16 cellular contexts compared by ENCODE assay signal in genomic region chr2:240675354-240675753, GRCh38. TPM values are rescaled to one million over a fixed set of nuclear protein-coding genes. Genes with fewer than 3 reads are reported as not detected.
A peak's percentile ranks its signal among the peaks of the same experiment; 100 is the strongest.
DNase-seq lines count a peak whose midpoint lies in the region; ATAC-seq, FAIRE-seq and TF ChIP-seq lines count a peak whose summit lies in the region.
"Not testable (repeated sequence)": the region's sequence is repeated elsewhere in the genome, so short reads cannot be mapped to it uniquely, and the experiment has no call there.
"Had no signal": no experiment of that assay in that cellular context is flagged by ENCODE, and none has a peak within 500 bp of the region (broad histone marks: within the 10 kb centered on the region; RNA-seq: fewer than 3 reads in every experiment).

No MANE protein-coding gene starts in this region.

- H3K79me2 ChIP-seq in H1 (ENCODE audit: control insufficient read depth in 1 of 2, insufficient read depth in 2 of 2, low read length in 2 of 2); HepG2 (ENCODE audit: insufficient read depth, low read length): not testable (repeated sequence)

- not testable (repeated sequence) for H3K56ac ChIP-seq in IMR-90 (ENCODE audit: extremely low read depth, insufficient read depth, low read length); H1 (replicated peaks; ENCODE audit: insufficient read length, low read depth, low read length)

- not testable (repeated sequence) for H4K91ac ChIP-seq in IMR-90 (ENCODE audit: insufficient read depth, low read depth, low read length); H1 (replicated peaks; ENCODE audit: insufficient read length, low read length)

- not testable (repeated sequence) for H4K20me1 ChIP-seq in IMR-90 (ENCODE audit: insufficient read depth, low read length); H1 (replicated peaks in 1 of 2; ENCODE audit: control insufficient read depth in 1 of 2, insufficient read depth in 2 of 2, low read length in 2 of 2); HepG2 (ENCODE audit: insufficient read depth, low read length)

- in situ Hi-C loops in IMR-90 (cut with MboI; ENCODE audit: low sequenced_read_pairs); HepG2 (cut with HindIII; ENCODE audit: extremely low pct_ligation_motif_present, low pct_unique_long_range_greater_than_20kb): not testable (repeated sequence)

- not testable (repeated sequence) for H3K23ac ChIP-seq in IMR-90 (ENCODE audit: low read depth, low read length); H1 (ENCODE audit: insufficient read length)

- not testable (repeated sequence) for H3K9me3 Mint-ChIP-seq in activated CD4-positive, alpha-beta T cell treated with anti-CD3 and anti-CD28 coated beads for 36 hours (ENCODE audit: low read depth)

- not testable (repeated sequence) for BruUV-seq in IMR-90 (replicated peaks; lab: Mats Ljungman, UMichigan); HepG2 (replicated peaks; lab: Mats Ljungman, UMichigan)

- H3K14ac ChIP-seq in IMR-90 (replicated peaks; ENCODE audit: low read depth, low read length); H1 (ENCODE audit: insufficient read length): not testable (repeated sequence)

- not testable (repeated sequence) for H4K5ac ChIP-seq in IMR-90 (ENCODE audit: low read depth, low read length); H1 (ENCODE audit: insufficient read length, low read depth, low read length)

- not testable (repeated sequence) for H3K4me2 ChIP-seq in IMR-90 (ENCODE audit: low read depth, low read length); H1 (ENCODE audit: insufficient read depth in 1 of 2, low read depth in 2 of 2, low read length in 2 of 2); HepG2 (ENCODE audit: low read depth, low read length)

- not testable (repeated sequence) for H3K79me1 ChIP-seq in IMR-90 (ENCODE audit: low read depth in 1 of 2, low read length in 2 of 2); H1 (ENCODE audit: low read depth, low read length)

- FAIRE-seq in G401.6 (lab: Jason Lieb, UNC) = peak; percentile 84
- FAIRE-seq in H1 (lab: Jason Lieb, UNC) = peak; percentile 96
- peak; percentile 43 for FAIRE-seq in HepG2 (lab: Jason Lieb, UNC)
- peak; percentile 40 for FAIRE-seq in urothelium cell line (lab: Jason Lieb, UNC)

- not testable (repeated sequence) for TF ChIP-seq POLR2A in IMR-90 (IDR thresholded peaks at IDR 0.05; ENCODE audit: low read depth, low read length); H1 (IDR thresholded peaks at IDR 0.05; ENCODE audit: control extremely low read depth in 1 of 2, low read depth in 2 of 2, low read length in 2 of 2); HepG2 (IDR thresholded peaks at IDR 0.05; ENCODE audit: insufficient read depth in 1 of 2, low read depth in 2 of 2, low read length in 2 of 2)

- peaks cover 12% of the 10 kb centered on the region for H3K27me3 Mint-ChIP-seq in activated CD4-positive, alpha-beta T cell treated with anti-CD3 and anti-CD28 coated beads for 36 hours

- H2BK20ac ChIP-seq in IMR-90 (ENCODE audit: low read depth, low read length); H1 (ENCODE audit: low read length): not testable (repeated sequence)

- H3K4me1 Mint-ChIP-seq in activated CD4-positive, alpha-beta T cell treated with anti-CD3 and anti-CD28 coated beads for 36 hours = not testable (repeated sequence)

- not testable (repeated sequence) for H3K9me3 ChIP-seq in IMR-90 (ENCODE audit: control insufficient read depth, insufficient read depth, low read length); H1 (ENCODE audit: insufficient read depth in 2 of 2, low read depth in 1 of 2, low read length in 1 of 2); heart right ventricle; HepG2 (ENCODE audit: low read length)

- H3K4ac ChIP-seq in IMR-90 (ENCODE audit: low read depth, low read length); H1 (replicated peaks; ENCODE audit: insufficient read length, low read depth, low read length): not testable (repeated sequence)

- not testable (repeated sequence) for H3K36me3 Mint-ChIP-seq in activated CD4-positive, alpha-beta T cell treated with anti-CD3 and anti-CD28 coated beads for 36 hours (ENCODE audit: low read depth)

- dilution Hi-C loops in IMR-90 (cut with HindIII; ENCODE audit: low sequenced_read_pairs, unreplicated experiment) = not testable (repeated sequence)

- not testable (repeated sequence) for H2BK15ac ChIP-seq in IMR-90 (ENCODE audit: low read depth, low read length); H1 (ENCODE audit: low read length)

- not testable (repeated sequence) for H2AK5ac ChIP-seq in IMR-90 (ENCODE audit: low read depth, low read length); H1 (ENCODE audit: low read depth, low read length)

- CTCF ChIA-PET in IMR-90 (lab: Yijun Ruan, JAX); activated CD4-positive, alpha-beta T cell treated with anti-CD3 and anti-CD28 coated beads for 36 hours (lab: Charles Lee); HepG2 (lab: Yijun Ruan, JAX; ENCODE audit: low intra/inter-chr PET ratio, low total read pairs): not testable (repeated sequence)
- CTCF ChIA-PET in H1 (lab: Charles Lee; ENCODE audit: partially characterized antibody) = interaction anchor here (0.9 kb wide), 1 partner anchor 13 kb away, joined by 3 read pairs; no protein-coding TSS in a partner anchor

- H3K27me3 ChIP-seq in IMR-90 (ENCODE audit: control insufficient read depth, insufficient read depth, low read length) = peaks cover 21% of the 10 kb centered on the region
- not testable (repeated sequence) for H3K27me3 ChIP-seq in H1 (replicated peaks in 1 of 4; ENCODE audit: control insufficient read depth in 3 of 4, extremely low read depth in 1 of 4, insufficient read depth in 3 of 4, low read length in 3 of 4)
- H3K27me3 ChIP-seq in heart right ventricle = peaks cover 0 to 41% (median 25%) of the 10 kb centered on the region in 7 donors
- peaks cover 6 to 38% of the 10 kb centered on the region in 2 experiments for H3K27me3 ChIP-seq in HepG2 (ENCODE audit: control insufficient read depth in 1 of 2, insufficient read depth in 2 of 2, low read length in 2 of 2)

- H3K27ac ChIP-seq in IMR-90 (ENCODE audit: insufficient read depth, low read length); H1 (ENCODE audit: low read depth, low read length); heart right ventricle; HepG2 (ENCODE audit: extremely low read length, insufficient read depth, low read length): not testable (repeated sequence)

- no CpG with 5 or more reads among the region's 23 CpGs for WGBS in IMR-90 (ENCODE audit: extremely low coverage in 2 of 2, insufficient read length in 1 of 2), 2 experiments
- WGBS in H1 (ENCODE audit: extremely low coverage in 1 of 2, insufficient coverage in 1 of 2, insufficient read length in 1 of 2, insufficient replicate concordance in 2 of 2, low coverage in 1 of 2, low lambda C conversion rate in 2 of 2, missing lambda C conversion rate in 1 of 2), 2 experiments = no CpG with 5 or more reads among the region's 23 CpGs
- no CpG with 5 or more reads among the region's 23 CpGs for WGBS in heart right ventricle, 2 donors
- WGBS in HepG2 (ENCODE audit: low lambda C conversion rate) = no CpG with 5 or more reads among the region's 23 CpGs

- intact Hi-C loops in IMR-90 (cut with micrococcal nuclease); activated CD4-positive, alpha-beta T cell treated with anti-CD3 and anti-CD28 coated beads for 36 hours (cut with DNase I, micrococcal nuclease); heart right ventricle (cut with DNase I); HepG2 (cut with micrococcal nuclease; ENCODE audit: unreplicated experiment): not testable (repeated sequence)

- not testable (repeated sequence) for H3K27ac Mint-ChIP-seq in activated CD4-positive, alpha-beta T cell treated with anti-CD3 and anti-CD28 coated beads for 36 hours

- H2BK5ac ChIP-seq in IMR-90 (ENCODE audit: low read depth, low read length, poor library complexity, severe bottlenecking); H1 (ENCODE audit: low read depth, low read length): not testable (repeated sequence)

- not testable (repeated sequence) for H2BK120ac ChIP-seq in IMR-90 (ENCODE audit: low read depth, low read length); H1 (replicated peaks; ENCODE audit: low read depth, low read length)

- not testable (repeated sequence) for TF ChIP-seq EP300 in H1 (IDR thresholded peaks at IDR 0.05; ENCODE audit: borderline replicate concordance in 1 of 2, low read depth in 2 of 2, low read length in 2 of 2); HepG2 (IDR thresholded peaks at IDR 0.05; ENCODE audit: low read depth in 2 of 2, low read length in 2 of 2); HepG2 (CRISPR knock-in tag; IDR thresholded peaks at IDR 0.05; ENCODE audit: borderline replicate concordance)

- H3K9me1 ChIP-seq in IMR-90 (ENCODE audit: insufficient read depth, low read length) = not testable (repeated sequence)

- not testable (repeated sequence) for H3K23me2 ChIP-seq in H1 (ENCODE audit: low read depth, low read length)

- H3K9ac ChIP-seq in IMR-90 (ENCODE audit: low read depth, low read length); H1 (replicated peaks in 1 of 4; ENCODE audit: extremely low read depth in 1 of 4, low read depth in 3 of 4, low read length in 3 of 4); HepG2 (ENCODE audit: insufficient read depth, low read depth, low read length): not testable (repeated sequence)

- peak; percentile 84 for ATAC-seq in IMR-90 (ENCODE audit: low read depth)
- peak; percentile 44 for ATAC-seq in activated CD4-positive, alpha-beta T cell treated with anti-CD3 and anti-CD28 coated beads for 36 hours
- peak in 5 of 8 donors; percentile 36 to 46 (median 38) for ATAC-seq in heart right ventricle
- ATAC-seq in HepG2 = peak; percentile 49
- ATAC-seq in omental fat pad (ENCODE audit: low FRiP score) = peak; percentile 59

- H3K4me3 ChIP-seq in IMR-90 (ENCODE audit: insufficient read depth, low read depth, low read length); H1 (ENCODE audit: extremely low read depth in 1 of 4, insufficient read depth in 2 of 4, low read depth in 3 of 4, low read length in 4 of 4); heart right ventricle; HepG2 (replicated peaks in 1 of 3; ENCODE audit: insufficient read depth in 1 of 3, low read depth in 2 of 3, low read length in 3 of 3): not testable (repeated sequence)

- TF ChIP-seq RAD21 in IMR-90 (IDR thresholded peaks at IDR 0.05; ENCODE audit: low read length); H1 (IDR thresholded peaks at IDR 0.05 in 1 of 2, conservative IDR thresholded peaks at IDR 0.05 in 1 of 2; ENCODE audit: low read depth in 2 of 2, low read length in 2 of 2); HepG2 (CRISPR knock-in tag; IDR thresholded peaks at IDR 0.05): not testable (repeated sequence)

- H3K4me1 ChIP-seq in IMR-90 (ENCODE audit: control insufficient read depth, insufficient read depth, low read length); H1 (replicated peaks in 1 of 4; ENCODE audit: control insufficient read depth in 3 of 4, insufficient read depth in 4 of 4, low read length in 3 of 4); heart right ventricle; HepG2 (ENCODE audit: insufficient read depth, low read length): not testable (repeated sequence)

- not testable (repeated sequence) for H2BK12ac ChIP-seq in H1 (ENCODE audit: low read depth, low read length)

- not testable (repeated sequence) for H3K36me3 ChIP-seq in IMR-90 (ENCODE audit: control insufficient read depth, insufficient read depth, low read length); H1 (ENCODE audit: control insufficient read depth in 2 of 4, insufficient read depth in 4 of 4, low read length in 3 of 4); heart right ventricle; HepG2 (replicated peaks in 1 of 2; ENCODE audit: control insufficient read depth in 1 of 2, insufficient read depth in 2 of 2, low read length in 2 of 2)

- DNase-seq in IMR-90; activated CD4-positive, alpha-beta T cell treated with anti-CD3 and anti-CD28 coated beads for 36 hours; H1 (ENCODE audit: low read depth in 1 of 2, low spot score in 2 of 2); heart right ventricle; HepG2 (ENCODE audit: low spot score); omental fat pad (ENCODE audit: low spot score); urothelium cell line (ENCODE audit: low spot score): not testable (repeated sequence)

- not testable (repeated sequence) for H3K4me3 Mint-ChIP-seq in activated CD4-positive, alpha-beta T cell treated with anti-CD3 and anti-CD28 coated beads for 36 hours

- TF ChIP-seq CTCF in IMR-90 (conservative IDR thresholded peaks at IDR 0.05; ENCODE audit: low read depth, low read length); H1 (IDR thresholded peaks at IDR 0.05; ENCODE audit: control extremely low read depth in 1 of 3, insufficient read depth in 1 of 3, low read depth in 1 of 3, low read length in 3 of 3); heart right ventricle (IDR thresholded peaks at IDR 0.05); HepG2 (CRISPR knock-in tag; IDR thresholded peaks at IDR 0.05); omental fat pad (IDR thresholded peaks at IDR 0.05): not testable (repeated sequence)

- H3K18ac ChIP-seq in IMR-90 (ENCODE audit: low read depth, low read length); H1 (ENCODE audit: extremely low read depth, low read length): not testable (repeated sequence)

- H2AFZ ChIP-seq in IMR-90 (replicated peaks; ENCODE audit: low read length, poor library complexity); H1 (ENCODE audit: low read length); HepG2 (ENCODE audit: low read length): not testable (repeated sequence)

- not testable (repeated sequence) for H4K8ac ChIP-seq in IMR-90 (ENCODE audit: low read depth in 2 of 2, low read length in 2 of 2); H1 (ENCODE audit: extremely low read depth, insufficient read depth, low read length)

- POLR2A ChIA-PET in IMR-90 (lab: Charles Lee; ENCODE audit: unreplicated experiment); activated CD4-positive, alpha-beta T cell treated with anti-CD3 and anti-CD28 coated beads for 36 hours (lab: Charles Lee); H1 (lab: Charles Lee; ENCODE audit: partially characterized antibody); HepG2 (lab: Yijun Ruan, JAX): not testable (repeated sequence)

- H2AK9ac ChIP-seq in IMR-90 (replicated peaks; ENCODE audit: low read depth, low read length, poor library complexity) = not testable (repeated sequence)

RNA-seq across cellular contexts. Expression of gene AQP12B, which starts 7.3 kb away (rescaled TPM):
- total RNA-seq in IMR-90 (2012; rRNA removed) = not detected in 2 replicates
- polyA plus RNA-seq in IMR-90 (2012; rRNA removed) = not detected in 2 replicates
- polyA plus RNA-seq in IMR-90 (2012; cell fraction: cytosol; rRNA removed) = not detected in 2 replicates
- not detected in 2 replicates for polyA plus RNA-seq in IMR-90 (2012; cell fraction: nucleus; rRNA removed; ENCODE audit: low replicate concordance)
- total RNA-seq in activated CD4-positive, alpha-beta T cell treated with anti-CD3 and anti-CD28 coated beads for 36 hours = not detected
- total RNA-seq in H1 (2021; fragmentation: NEBNext Ultra II Directional; extraction: Animal tissue kit (Norgen Biotek cat#: 25700)) = not detected in 2 replicates
- not detected in 2 replicates for polyA plus RNA-seq in H1 (2011; rRNA removed)
- polyA plus RNA-seq in H1 (2011; cell fraction: cytosol; rRNA removed) = not detected
- polyA plus RNA-seq in H1 (2011; cell fraction: nucleus; rRNA removed) = not detected
- not detected in 4 replicates for polyA plus RNA-seq in H1 (2012, experiment 1 of 2)
- not detected for polyA plus RNA-seq in H1 (2012, experiment 2 of 2)
- polyA plus RNA-seq in H1 (2013, experiment 1 of 2) = not detected
- not detected for polyA plus RNA-seq in H1 (2013, experiment 2 of 2)
- not detected in 2 replicates for polyA minus RNA-seq in H1 (2011; rRNA and poly(A)+ RNA removed)
- not detected for polyA minus RNA-seq in H1 (2011; cell fraction: cytosol; rRNA and poly(A)+ RNA removed)
- not detected for polyA minus RNA-seq in H1 (2011; cell fraction: nucleus; rRNA and poly(A)+ RNA removed)
- not detected for total RNA-seq in heart right ventricle
- polyA plus RNA-seq in heart right ventricle = under 1 TPM in 1 of 2 donors, not detected in 1; 0.03 TPM
- not detected in 2 replicates for total RNA-seq in HepG2 (2016; rRNA removed; fragmentation: Illumina TruSeq; extraction: Trizol)
- total RNA-seq in HepG2 (2016; cell fraction: cytosol; rRNA removed; fragmentation: Illumina TruSeq; extraction: Trizol; ENCODE audit: low read depth) = not detected in 2 replicates
- not detected in 2 replicates for total RNA-seq in HepG2 (2016; cell fraction: insoluble cytoplasmic fraction; rRNA removed; fragmentation: Illumina TruSeq; extraction: Trizol)
- not detected in 2 replicates for total RNA-seq in HepG2 (2016; cell fraction: membrane; rRNA removed; fragmentation: Illumina TruSeq; extraction: Trizol)
- total RNA-seq in HepG2 (2016; cell fraction: nucleus; rRNA removed; fragmentation: Illumina TruSeq; extraction: Trizol) = 0.13 TPM in 1 of 2 replicates, not detected in the other
- not detected in 2 replicates for polyA plus RNA-seq in HepG2 (2011; rRNA removed)
- polyA plus RNA-seq in HepG2 (2011; cell fraction: cytosol; rRNA removed) = not detected in 2 replicates
- 0.09 and 0.10 TPM in 2 replicates for polyA plus RNA-seq in HepG2 (2011; cell fraction: nucleus; rRNA removed)
- not detected in 2 replicates for polyA plus RNA-seq in HepG2 (2012)
- polyA plus RNA-seq in HepG2 (2016; cell fraction: cytosol; fragmentation: Illumina TruSeq; extraction: Trizol; ENCODE audit: low read depth) = not detected in 2 replicates
- not detected in 2 replicates for polyA plus RNA-seq in HepG2 (2016; cell fraction: insoluble cytoplasmic fraction; fragmentation: Illumina TruSeq; extraction: Trizol; ENCODE audit: low read depth)
- not detected in 2 replicates for polyA plus RNA-seq in HepG2 (2016; cell fraction: membrane; fragmentation: Illumina TruSeq; extraction: Trizol; ENCODE audit: low read depth)
- polyA plus RNA-seq in HepG2 (2016; cell fraction: nucleus; fragmentation: Illumina TruSeq; extraction: Trizol; ENCODE audit: insufficient read depth, low read depth) = not detected in 2 replicates
- 0.10 TPM in 1 of 2 replicates, not detected in the other for polyA minus RNA-seq in HepG2 (2011; rRNA and poly(A)+ RNA removed; ENCODE audit: low replicate concordance)
- polyA minus RNA-seq in HepG2 (2011; cell fraction: cytosol; rRNA and poly(A)+ RNA removed) = not detected in 2 replicates
- polyA minus RNA-seq in HepG2 (2011; cell fraction: nucleus; rRNA and poly(A)+ RNA removed) = not detected in 2 replicates
- not detected for total RNA-seq in omental fat pad
- total RNA-seq: Calu3, H9, HFFc6, HT1080, Right ventricle myocardium inferior, RPMI7951, SJSA1 had no signal
- polyA plus RNA-seq: BJ had no signal

RNA-seq across cellular contexts. Expression of gene AQP12A, which starts 16.3 kb away (rescaled TPM):
- total RNA-seq in IMR-90 (2012; rRNA removed) = not detected in 2 replicates
- polyA plus RNA-seq in IMR-90 (2012; rRNA removed) = not detected in 2 replicates
- polyA plus RNA-seq in IMR-90 (2012; cell fraction: cytosol; rRNA removed) = not detected in 2 replicates
- not detected in 2 replicates for polyA plus RNA-seq in IMR-90 (2012; cell fraction: nucleus; rRNA removed; ENCODE audit: low replicate concordance)
- not detected for total RNA-seq in activated CD4-positive, alpha-beta T cell treated with anti-CD3 and anti-CD28 coated beads for 36 hours
- not detected in 2 replicates for total RNA-seq in H1 (2021; fragmentation: NEBNext Ultra II Directional; extraction: Animal tissue kit (Norgen Biotek cat#: 25700))
- polyA plus RNA-seq in H1 (2011; rRNA removed) = not detected in 2 replicates
- polyA plus RNA-seq in H1 (2011; cell fraction: cytosol; rRNA removed) = not detected
- polyA plus RNA-seq in H1 (2011; cell fraction: nucleus; rRNA removed) = not detected
- polyA plus RNA-seq in H1 (2012, experiment 1 of 2) = not detected in 4 replicates
- not detected for polyA plus RNA-seq in H1 (2012, experiment 2 of 2)
- not detected for polyA plus RNA-seq in H1 (2013, experiment 1 of 2)
- polyA plus RNA-seq in H1 (2013, experiment 2 of 2) = not detected
- not detected in 2 replicates for polyA minus RNA-seq in H1 (2011; rRNA and poly(A)+ RNA removed)
- polyA minus RNA-seq in H1 (2011; cell fraction: cytosol; rRNA and poly(A)+ RNA removed) = not detected
- not detected for polyA minus RNA-seq in H1 (2011; cell fraction: nucleus; rRNA and poly(A)+ RNA removed)
- not detected for total RNA-seq in heart right ventricle
- not detected for polyA plus RNA-seq in heart right ventricle
- not detected in 2 replicates for total RNA-seq in HepG2 (2016; rRNA removed; fragmentation: Illumina TruSeq; extraction: Trizol)
- not detected in 2 replicates for total RNA-seq in HepG2 (2016; cell fraction: cytosol; rRNA removed; fragmentation: Illumina TruSeq; extraction: Trizol; ENCODE audit: low read depth)
- not detected in 2 replicates for total RNA-seq in HepG2 (2016; cell fraction: insoluble cytoplasmic fraction; rRNA removed; fragmentation: Illumina TruSeq; extraction: Trizol)
- total RNA-seq in HepG2 (2016; cell fraction: membrane; rRNA removed; fragmentation: Illumina TruSeq; extraction: Trizol) = not detected in 2 replicates
- not detected in 2 replicates for total RNA-seq in HepG2 (2016; cell fraction: nucleus; rRNA removed; fragmentation: Illumina TruSeq; extraction: Trizol)
- 0.20 TPM in 1 of 2 replicates, not detected in the other for polyA plus RNA-seq in HepG2 (2011; rRNA removed)
- not detected in 2 replicates for polyA plus RNA-seq in HepG2 (2011; cell fraction: cytosol; rRNA removed)
- polyA plus RNA-seq in HepG2 (2011; cell fraction: nucleus; rRNA removed) = not detected in 2 replicates
- not detected in 2 replicates for polyA plus RNA-seq in HepG2 (2012)
- not detected in 2 replicates for polyA plus RNA-seq in HepG2 (2016; cell fraction: cytosol; fragmentation: Illumina TruSeq; extraction: Trizol; ENCODE audit: low read depth)
- not detected in 2 replicates for polyA plus RNA-seq in HepG2 (2016; cell fraction: insoluble cytoplasmic fraction; fragmentation: Illumina TruSeq; extraction: Trizol; ENCODE audit: low read depth)
- not detected in 2 replicates for polyA plus RNA-seq in HepG2 (2016; cell fraction: membrane; fragmentation: Illumina TruSeq; extraction: Trizol; ENCODE audit: low read depth)
- not detected in 2 replicates for polyA plus RNA-seq in HepG2 (2016; cell fraction: nucleus; fragmentation: Illumina TruSeq; extraction: Trizol; ENCODE audit: insufficient read depth, low read depth)
- 0.30 TPM in 1 of 2 replicates, not detected in the other for polyA minus RNA-seq in HepG2 (2011; rRNA and poly(A)+ RNA removed; ENCODE audit: low replicate concordance)
- polyA minus RNA-seq in HepG2 (2011; cell fraction: cytosol; rRNA and poly(A)+ RNA removed) = not detected in 2 replicates
- not detected in 2 replicates for polyA minus RNA-seq in HepG2 (2011; cell fraction: nucleus; rRNA and poly(A)+ RNA removed)
- not detected for total RNA-seq in omental fat pad
- total RNA-seq: Calu3, H9, HFFc6, HT1080, Right ventricle myocardium inferior, RPMI7951, SJSA1 had no signal
- polyA plus RNA-seq: BJ had no signal

RNA-seq across cellular contexts. Expression of gene GPR35, which starts 50.1 kb away (rescaled TPM):
- total RNA-seq in IMR-90 (2012; rRNA removed) = 0.28 TPM in 1 of 2 replicates, not detected in the other
- polyA plus RNA-seq in IMR-90 (2012; rRNA removed) = 0.31 and 0.42 TPM in 2 replicates
- polyA plus RNA-seq in IMR-90 (2012; cell fraction: cytosol; rRNA removed) = 0.08 and 0.20 TPM in 2 replicates
- polyA plus RNA-seq in IMR-90 (2012; cell fraction: nucleus; rRNA removed; ENCODE audit: low replicate concordance) = 1.8 and 5.2 TPM in 2 replicates
- 1 to 10 TPM; 3.6 to 4.1 TPM for total RNA-seq in activated CD4-positive, alpha-beta T cell treated with anti-CD3 and anti-CD28 coated beads for 36 hours
- 0.29 TPM in 1 of 2 replicates, not detected in the other for total RNA-seq in H1 (2021; fragmentation: NEBNext Ultra II Directional; extraction: Animal tissue kit (Norgen Biotek cat#: 25700))
- 0.47 and 0.67 TPM in 2 replicates for polyA plus RNA-seq in H1 (2011; rRNA removed)
- polyA plus RNA-seq in H1 (2011; cell fraction: cytosol; rRNA removed) = 0.70 TPM
- 2.6 TPM for polyA plus RNA-seq in H1 (2011; cell fraction: nucleus; rRNA removed)
- polyA plus RNA-seq in H1 (2012, experiment 1 of 2) = 0.23 to 0.51 TPM (median 0.37 TPM) in 4 replicates
- polyA plus RNA-seq in H1 (2012, experiment 2 of 2) = 0.29 TPM
- 0.24 TPM for polyA plus RNA-seq in H1 (2013, experiment 1 of 2)
- polyA plus RNA-seq in H1 (2013, experiment 2 of 2) = 0.13 TPM
- not detected in 2 replicates for polyA minus RNA-seq in H1 (2011; rRNA and poly(A)+ RNA removed)
- not detected for polyA minus RNA-seq in H1 (2011; cell fraction: cytosol; rRNA and poly(A)+ RNA removed)
- polyA minus RNA-seq in H1 (2011; cell fraction: nucleus; rRNA and poly(A)+ RNA removed) = 0.30 TPM
- 1 to 10 TPM in 4 of 10 donors, under 1 TPM in 6; 0.40 to 2.1 (median 0.86) TPM for total RNA-seq in heart right ventricle
- polyA plus RNA-seq in heart right ventricle = 1 to 10 TPM; 1.4 to 5.2 TPM
- 21.6 and 27.1 TPM in 2 replicates for total RNA-seq in HepG2 (2016; rRNA removed; fragmentation: Illumina TruSeq; extraction: Trizol)
- total RNA-seq in HepG2 (2016; cell fraction: cytosol; rRNA removed; fragmentation: Illumina TruSeq; extraction: Trizol; ENCODE audit: low read depth) = 10.2 and 10.8 TPM in 2 replicates
- 21.3 and 26.9 TPM in 2 replicates for total RNA-seq in HepG2 (2016; cell fraction: insoluble cytoplasmic fraction; rRNA removed; fragmentation: Illumina TruSeq; extraction: Trizol)
- 25.5 and 33.7 TPM in 2 replicates for total RNA-seq in HepG2 (2016; cell fraction: membrane; rRNA removed; fragmentation: Illumina TruSeq; extraction: Trizol)
- total RNA-seq in HepG2 (2016; cell fraction: nucleus; rRNA removed; fragmentation: Illumina TruSeq; extraction: Trizol) = 19.4 and 20.1 TPM in 2 replicates
- 44.2 and 60.8 TPM in 2 replicates for polyA plus RNA-seq in HepG2 (2011; rRNA removed)
- polyA plus RNA-seq in HepG2 (2011; cell fraction: cytosol; rRNA removed) = 37.9 and 80.2 TPM in 2 replicates
- polyA plus RNA-seq in HepG2 (2011; cell fraction: nucleus; rRNA removed) = 150 and 165 TPM in 2 replicates
- 34.0 and 39.9 TPM in 2 replicates for polyA plus RNA-seq in HepG2 (2012)
- 6.5 and 7.6 TPM in 2 replicates for polyA plus RNA-seq in HepG2 (2016; cell fraction: cytosol; fragmentation: Illumina TruSeq; extraction: Trizol; ENCODE audit: low read depth)
- 14.4 and 15.8 TPM in 2 replicates for polyA plus RNA-seq in HepG2 (2016; cell fraction: insoluble cytoplasmic fraction; fragmentation: Illumina TruSeq; extraction: Trizol; ENCODE audit: low read depth)
- polyA plus RNA-seq in HepG2 (2016; cell fraction: membrane; fragmentation: Illumina TruSeq; extraction: Trizol; ENCODE audit: low read depth) = 17.8 and 17.9 TPM in 2 replicates
- polyA plus RNA-seq in HepG2 (2016; cell fraction: nucleus; fragmentation: Illumina TruSeq; extraction: Trizol; ENCODE audit: insufficient read depth, low read depth) = 29.6 and 37.8 TPM in 2 replicates
- 0.14 and 219 TPM in 2 replicates for polyA minus RNA-seq in HepG2 (2011; rRNA and poly(A)+ RNA removed; ENCODE audit: low replicate concordance)
- 44.3 and 46.7 TPM in 2 replicates for polyA minus RNA-seq in HepG2 (2011; cell fraction: cytosol; rRNA and poly(A)+ RNA removed)
- polyA minus RNA-seq in HepG2 (2011; cell fraction: nucleus; rRNA and poly(A)+ RNA removed) = 30.9 and 33.3 TPM in 2 replicates
- 1 to 10 TPM; 1.3 to 2.4 (median 1.9) TPM for total RNA-seq in omental fat pad
